ENCODE assay signal across 1 cellular context in the genomic region with DNA sequence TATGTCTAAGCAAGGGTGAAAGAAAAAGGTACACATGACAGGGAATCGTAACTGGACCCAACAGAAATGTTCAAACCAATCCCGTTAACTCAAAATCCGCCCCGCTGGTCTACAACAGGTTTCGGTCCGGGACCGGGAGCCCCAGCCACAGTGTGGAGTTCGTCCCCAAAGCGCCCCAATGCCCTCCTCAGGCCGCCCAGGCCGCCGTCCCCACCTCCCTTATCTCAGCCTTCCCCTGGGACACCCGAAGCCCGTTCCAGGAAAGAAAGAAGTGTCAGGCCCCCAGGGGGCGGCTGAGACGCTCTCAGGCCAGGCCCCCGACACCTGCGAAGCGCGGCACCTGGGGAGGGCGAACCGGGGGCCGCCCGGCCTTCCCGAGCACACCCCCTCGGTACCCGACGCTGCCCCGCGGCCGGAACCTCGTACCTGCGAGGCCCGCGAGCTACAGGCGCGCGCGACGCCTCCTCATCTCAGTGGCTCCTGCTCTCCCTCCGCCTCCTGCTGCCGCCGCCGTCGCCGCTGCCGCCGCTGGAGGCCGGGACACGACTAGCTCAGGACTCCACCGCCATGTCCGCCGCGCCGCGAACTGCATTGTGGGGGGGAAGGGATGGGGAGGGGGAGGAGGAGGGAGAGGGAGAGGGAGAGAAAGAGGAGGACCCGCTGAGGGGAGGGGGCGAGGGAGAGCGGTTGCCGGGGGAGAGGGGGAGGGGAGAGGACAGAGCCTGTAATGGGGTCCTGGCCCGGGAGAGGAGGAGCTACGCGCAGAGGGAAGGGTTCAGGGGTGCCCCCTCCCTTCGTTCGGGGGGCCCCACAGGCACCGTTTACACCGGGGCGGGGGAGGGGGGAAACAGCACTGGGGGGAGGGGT.
TF ChIP-seq lines count a peak whose summit lies in the region.

TUT4 (minus strand) TSS at position 588 of the 867 bp plus-strand sequence. CDS start 26,812 bp downstream, outside the sequence.

TF ChIP-seq in HEK293, 187 proteins besides CTCF, POLR2A, EP300 and RAD21 (continued from another document and continues in another):
- TF ChIP-seq, protein P1, sequence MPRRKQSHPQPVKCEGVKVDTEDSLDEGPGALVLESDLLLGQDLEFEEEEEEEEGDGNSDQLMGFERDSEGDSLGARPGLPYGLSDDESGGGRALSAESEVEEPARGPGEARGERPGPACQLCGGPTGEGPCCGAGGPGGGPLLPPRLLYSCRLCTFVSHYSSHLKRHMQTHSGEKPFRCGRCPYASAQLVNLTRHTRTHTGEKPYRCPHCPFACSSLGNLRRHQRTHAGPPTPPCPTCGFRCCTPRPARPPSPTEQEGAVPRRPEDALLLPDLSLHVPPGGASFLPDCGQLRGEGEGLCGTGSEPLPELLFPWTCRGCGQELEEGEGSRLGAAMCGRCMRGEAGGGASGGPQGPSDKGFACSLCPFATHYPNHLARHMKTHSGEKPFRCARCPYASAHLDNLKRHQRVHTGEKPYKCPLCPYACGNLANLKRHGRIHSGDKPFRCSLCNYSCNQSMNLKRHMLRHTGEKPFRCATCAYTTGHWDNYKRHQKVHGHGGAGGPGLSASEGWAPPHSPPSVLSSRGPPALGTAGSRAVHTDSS (tag by site-specific recombination; IDR thresholded peaks at IDR 0.05), result no peak
- no peak for TF ChIP-seq ZNF544 (tag by site-specific recombination; IDR thresholded peaks at IDR 0.05)
- TF ChIP-seq ZNF350 (tag by site-specific recombination; IDR thresholded peaks at IDR 0.05), result no peak
- TF ChIP-seq, protein P2, sequence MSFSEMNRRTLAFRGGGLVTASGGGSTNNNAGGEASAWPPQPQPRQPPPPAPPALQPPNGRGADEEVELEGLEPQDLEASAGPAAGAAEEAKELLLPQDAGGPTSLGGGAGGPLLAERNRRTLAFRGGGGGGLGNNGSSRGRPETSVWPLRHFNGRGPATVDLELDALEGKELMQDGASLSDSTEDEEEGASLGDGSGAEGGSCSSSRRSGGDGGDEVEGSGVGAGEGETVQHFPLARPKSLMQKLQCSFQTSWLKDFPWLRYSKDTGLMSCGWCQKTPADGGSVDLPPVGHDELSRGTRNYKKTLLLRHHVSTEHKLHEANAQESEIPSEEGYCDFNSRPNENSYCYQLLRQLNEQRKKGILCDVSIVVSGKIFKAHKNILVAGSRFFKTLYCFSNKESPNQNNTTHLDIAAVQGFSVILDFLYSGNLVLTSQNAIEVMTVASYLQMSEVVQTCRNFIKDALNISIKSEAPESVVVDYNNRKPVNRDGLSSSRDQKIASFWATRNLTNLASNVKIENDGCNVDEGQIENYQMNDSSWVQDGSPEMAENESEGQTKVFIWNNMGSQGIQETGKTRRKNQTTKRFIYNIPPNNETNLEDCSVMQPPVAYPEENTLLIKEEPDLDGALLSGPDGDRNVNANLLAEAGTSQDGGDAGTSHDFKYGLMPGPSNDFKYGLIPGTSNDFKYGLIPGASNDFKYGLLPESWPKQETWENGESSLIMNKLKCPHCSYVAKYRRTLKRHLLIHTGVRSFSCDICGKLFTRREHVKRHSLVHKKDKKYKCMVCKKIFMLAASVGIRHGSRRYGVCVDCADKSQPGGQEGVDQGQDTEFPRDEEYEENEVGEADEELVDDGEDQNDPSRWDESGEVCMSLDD (tag by site-specific recombination; IDR thresholded peaks at IDR 0.05), result peak; percentile 68; the same call in 1 of the 2 replicates
- TF ChIP-seq ZNF629 (tag by site-specific recombination; IDR thresholded peaks at IDR 0.05), result no peak
- TF ChIP-seq, protein P3, sequence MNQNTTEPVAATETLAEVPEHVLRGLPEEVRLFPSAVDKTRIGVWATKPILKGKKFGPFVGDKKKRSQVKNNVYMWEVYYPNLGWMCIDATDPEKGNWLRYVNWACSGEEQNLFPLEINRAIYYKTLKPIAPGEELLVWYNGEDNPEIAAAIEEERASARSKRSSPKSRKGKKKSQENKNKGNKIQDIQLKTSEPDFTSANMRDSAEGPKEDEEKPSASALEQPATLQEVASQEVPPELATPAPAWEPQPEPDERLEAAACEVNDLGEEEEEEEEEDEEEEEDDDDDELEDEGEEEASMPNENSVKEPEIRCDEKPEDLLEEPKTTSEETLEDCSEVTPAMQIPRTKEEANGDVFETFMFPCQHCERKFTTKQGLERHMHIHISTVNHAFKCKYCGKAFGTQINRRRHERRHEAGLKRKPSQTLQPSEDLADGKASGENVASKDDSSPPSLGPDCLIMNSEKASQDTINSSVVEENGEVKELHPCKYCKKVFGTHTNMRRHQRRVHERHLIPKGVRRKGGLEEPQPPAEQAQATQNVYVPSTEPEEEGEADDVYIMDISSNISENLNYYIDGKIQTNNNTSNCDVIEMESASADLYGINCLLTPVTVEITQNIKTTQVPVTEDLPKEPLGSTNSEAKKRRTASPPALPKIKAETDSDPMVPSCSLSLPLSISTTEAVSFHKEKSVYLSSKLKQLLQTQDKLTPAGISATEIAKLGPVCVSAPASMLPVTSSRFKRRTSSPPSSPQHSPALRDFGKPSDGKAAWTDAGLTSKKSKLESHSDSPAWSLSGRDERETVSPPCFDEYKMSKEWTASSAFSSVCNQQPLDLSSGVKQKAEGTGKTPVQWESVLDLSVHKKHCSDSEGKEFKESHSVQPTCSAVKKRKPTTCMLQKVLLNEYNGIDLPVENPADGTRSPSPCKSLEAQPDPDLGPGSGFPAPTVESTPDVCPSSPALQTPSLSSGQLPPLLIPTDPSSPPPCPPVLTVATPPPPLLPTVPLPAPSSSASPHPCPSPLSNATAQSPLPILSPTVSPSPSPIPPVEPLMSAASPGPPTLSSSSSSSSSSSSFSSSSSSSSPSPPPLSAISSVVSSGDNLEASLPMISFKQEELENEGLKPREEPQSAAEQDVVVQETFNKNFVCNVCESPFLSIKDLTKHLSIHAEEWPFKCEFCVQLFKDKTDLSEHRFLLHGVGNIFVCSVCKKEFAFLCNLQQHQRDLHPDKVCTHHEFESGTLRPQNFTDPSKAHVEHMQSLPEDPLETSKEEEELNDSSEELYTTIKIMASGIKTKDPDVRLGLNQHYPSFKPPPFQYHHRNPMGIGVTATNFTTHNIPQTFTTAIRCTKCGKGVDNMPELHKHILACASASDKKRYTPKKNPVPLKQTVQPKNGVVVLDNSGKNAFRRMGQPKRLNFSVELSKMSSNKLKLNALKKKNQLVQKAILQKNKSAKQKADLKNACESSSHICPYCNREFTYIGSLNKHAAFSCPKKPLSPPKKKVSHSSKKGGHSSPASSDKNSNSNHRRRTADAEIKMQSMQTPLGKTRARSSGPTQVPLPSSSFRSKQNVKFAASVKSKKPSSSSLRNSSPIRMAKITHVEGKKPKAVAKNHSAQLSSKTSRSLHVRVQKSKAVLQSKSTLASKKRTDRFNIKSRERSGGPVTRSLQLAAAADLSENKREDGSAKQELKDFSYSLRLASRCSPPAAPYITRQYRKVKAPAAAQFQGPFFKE (tag by site-specific recombination; IDR thresholded peaks at IDR 0.05; ENCODE audit: borderline replicate concordance), result no peak
- TF ChIP-seq MEIS1 (CRISPR knock-in tag; IDR thresholded peaks at IDR 0.05; ENCODE audit: borderline replicate concordance), result no peak
- TF ChIP-seq ZNF23 (tag by site-specific recombination; IDR thresholded peaks at IDR 0.05; ENCODE audit: borderline replicate concordance), result no peak
- TF ChIP-seq KLF1 (tag by site-specific recombination; IDR thresholded peaks at IDR 0.05), result no peak
- no peak for TF ChIP-seq ZNF138 (tag by site-specific recombination; IDR thresholded peaks at IDR 0.05; ENCODE audit: borderline replicate concordance)
- TF ChIP-seq ZNF416 (tag by site-specific recombination; IDR thresholded peaks at IDR 0.05), result no peak
- 0 out of 2 replicates have a peak, but pooled peaks have one; percentile 15 for TF ChIP-seq ZNF341 (tag by site-specific recombination; IDR thresholded peaks at IDR 0.05; ENCODE audit: low read depth)
- peak; percentile 68 for TF ChIP-seq ZFP37 (tag by site-specific recombination; IDR thresholded peaks at IDR 0.05)
- peak; percentile 89; the same call in 1 of the 2 replicates for TF ChIP-seq ZEB2 (tag by site-specific recombination; IDR thresholded peaks at IDR 0.05)
- no peak for TF ChIP-seq ZNF211 (tag by site-specific recombination; IDR thresholded peaks at IDR 0.05; ENCODE audit: low read depth)
- TF ChIP-seq, protein P4, sequence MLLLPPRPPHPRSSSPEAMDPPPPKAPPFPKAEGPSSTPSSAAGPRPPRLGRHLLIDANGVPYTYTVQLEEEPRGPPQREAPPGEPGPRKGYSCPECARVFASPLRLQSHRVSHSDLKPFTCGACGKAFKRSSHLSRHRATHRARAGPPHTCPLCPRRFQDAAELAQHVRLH (tag by site-specific recombination; IDR thresholded peaks at IDR 0.05), result no peak
- TF ChIP-seq ZNF621 (tag by site-specific recombination; IDR thresholded peaks at IDR 0.05), result no peak
- no peak for TF ChIP-seq ZNF658 (tag by site-specific recombination; IDR thresholded peaks at IDR 0.05)
- TF ChIP-seq ZNF423 (tag by site-specific recombination; IDR thresholded peaks at IDR 0.05), result peak; percentile 83
- TF ChIP-seq IKZF3 (tag by site-specific recombination; IDR thresholded peaks at IDR 0.05), result no peak
- no peak for TF ChIP-seq MZF1 (tag by site-specific recombination; IDR thresholded peaks at IDR 0.05; ENCODE audit: borderline replicate concordance)
- no peak for TF ChIP-seq ZNF623 (tag by site-specific recombination; IDR thresholded peaks at IDR 0.05)
- TF ChIP-seq SCRT2 (tag by site-specific recombination; IDR thresholded peaks at IDR 0.05), result peak; percentile 69; the same call in 1 of the 2 replicates
- TF ChIP-seq PRDM1 (tag by site-specific recombination; IDR thresholded peaks at IDR 0.05), result no peak
- TF ChIP-seq ZNF610 (tag by site-specific recombination; IDR thresholded peaks at IDR 0.05; ENCODE audit: borderline replicate concordance), result peak; percentile 39; the same call in 1 of the 2 replicates
- no peak for TF ChIP-seq ZNF785 (tag by site-specific recombination; IDR thresholded peaks at IDR 0.05)
- TF ChIP-seq ZBTB26 (tag by site-specific recombination; optimal IDR thresholded peaks at IDR 0.05), result peak; percentile 98
- no peak for TF ChIP-seq ZNF830 (tag by site-specific recombination; IDR thresholded peaks at IDR 0.05; ENCODE audit: low read depth)
- TF ChIP-seq ZBTB48 (tag by site-specific recombination; IDR thresholded peaks at IDR 0.05), result peak; percentile 54; the same call in 1 of the 2 replicates
- no peak for TF ChIP-seq ZNF426 (tag by site-specific recombination; IDR thresholded peaks at IDR 0.05)
- TF ChIP-seq BCL6B (tag by site-specific recombination; IDR thresholded peaks at IDR 0.05), result no peak
- TF ChIP-seq PRDM4 (tag by site-specific recombination; IDR thresholded peaks at IDR 0.05), result no peak
- no peak for TF ChIP-seq ZNF175 (tag by site-specific recombination; IDR thresholded peaks at IDR 0.05)
- TF ChIP-seq ZNF549 (tag by site-specific recombination; IDR thresholded peaks at IDR 0.05), result no peak
- TF ChIP-seq, protein P5, sequence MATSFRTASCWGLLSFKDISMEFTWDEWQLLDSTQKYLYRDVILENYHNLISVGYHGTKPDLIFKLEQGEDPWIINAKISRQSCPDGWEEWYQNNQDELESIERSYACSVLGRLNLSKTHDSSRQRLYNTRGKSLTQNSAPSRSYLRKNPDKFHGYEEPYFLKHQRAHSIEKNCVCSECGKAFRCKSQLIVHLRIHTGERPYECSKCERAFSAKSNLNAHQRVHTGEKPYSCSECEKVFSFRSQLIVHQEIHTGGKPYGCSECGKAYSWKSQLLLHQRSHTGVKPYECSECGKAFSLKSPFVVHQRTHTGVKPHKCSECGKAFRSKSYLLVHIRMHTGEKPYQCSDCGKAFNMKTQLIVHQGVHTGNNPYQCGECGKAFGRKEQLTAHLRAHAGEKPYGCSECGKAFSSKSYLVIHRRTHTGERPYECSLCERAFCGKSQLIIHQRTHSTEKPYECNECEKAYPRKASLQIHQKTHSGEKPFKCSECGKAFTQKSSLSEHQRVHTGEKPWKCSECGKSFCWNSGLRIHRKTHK (tag by site-specific recombination; IDR thresholded peaks at IDR 0.05), result no peak
- no peak for TF ChIP-seq ZNF596 (tag by site-specific recombination; IDR thresholded peaks at IDR 0.05)
- no peak for TF ChIP-seq BCL11B (tag by site-specific recombination; IDR thresholded peaks at IDR 0.05; ENCODE audit: low read depth)
- TF ChIP-seq ZNF239 (tag by site-specific recombination; IDR thresholded peaks at IDR 0.05), result no peak
- TF ChIP-seq MYNN (tag by site-specific recombination; IDR thresholded peaks at IDR 0.05; ENCODE audit: borderline replicate concordance), result no peak
- TF ChIP-seq ZNF791 (tag by site-specific recombination; IDR thresholded peaks at IDR 0.05), result no peak
